In genomic region chr5:74272831-74273545, GRCh38 we compare ENCODE assay signal across 25 cellular contexts.
DNase-seq lines count a peak whose midpoint lies in the region; FAIRE-seq and TF ChIP-seq lines count a peak whose summit lies in the region.
"Had no signal": no experiment of that assay in that cellular context is flagged by ENCODE, and none has a peak within 500 bp of the region (broad histone marks: within the 10 kb centered on the region; RNA-seq: fewer than 3 reads in every experiment).

No MANE protein-coding gene starts in this region.

- in situ Hi-C loops in astrocyte of the spinal cord (cut with HindIII; ENCODE audit: low sequenced_read_pairs) = no loop called here

- FAIRE-seq in HTR-8/SVneo (lab: Jason Lieb, UNC) = peak; percentile 54
- no peak for FAIRE-seq in urothelium cell line (lab: Jason Lieb, UNC)
- FAIRE-seq: GM12892 had no signal

- no peaks in the 10 kb centered on the region for H3K9me3 Mint-ChIP-seq in mesothelial cell of epicardium
- H3K9me3 Mint-ChIP-seq: activated naive CD4-positive, alpha-beta T cell treated with anti-CD3 and anti-CD28 coated beads for 36 hours; activated T-cell treated with anti-CD3 and anti-CD28 coated beads, Interleukin-2, amount 50 U/mL, for 4 hours; T-helper 1 cell treated with Interleukin-12 subunit alpha and Interleukin-12 subunit beta and Interleukin-4 antibody, amounts not matched to agents 30 μg/mL and 1 μg/mL, for 36 hours had no signal

- H3K27me3 ChIP-seq in spleen (replicated peaks in 1 of 7) = no peaks in the 10 kb centered on the region
- H3K27me3 ChIP-seq: gastroesophageal sphincter had no signal

- H3K27ac Mint-ChIP-seq in mesothelial cell of epicardium = peak overlapping the region; percentile 91
- H3K27ac Mint-ChIP-seq: activated naive CD4-positive, alpha-beta T cell treated with anti-CD3 and anti-CD28 coated beads for 36 hours; stimulated activated effector memory CD8-positive, alpha-beta T cell treated with anti-CD3 and anti-CD28 coated beads, Interleukin-12 subunit alpha, Interleukin-12 subunit beta, amount 100 ng/mL, for 72 hours; T-helper 1 cell treated with Interleukin-12 subunit alpha and Interleukin-12 subunit beta and Interleukin-4 antibody, amounts not matched to agents 30 μg/mL and 1 μg/mL, for 36 hours had no signal

- no peak overlapping the region for H3K27ac ChIP-seq in spleen
- H3K27ac ChIP-seq: parathyroid adenoma, thoracic aorta had no signal

- no peak for TF ChIP-seq POLR2A in spleen (IDR thresholded peaks at IDR 0.05)

- no peak for TF ChIP-seq CTCF in astrocyte of the spinal cord (IDR thresholded peaks at IDR 0.05; ENCODE audit: low read depth, low read length)
- no peak for TF ChIP-seq CTCF in mesothelial cell of epicardium (IDR thresholded peaks at IDR 0.05; ENCODE audit: unreplicated experiment)
- TF ChIP-seq CTCF in spleen (IDR thresholded peaks at IDR 0.05 in 8 of 11, conservative IDR thresholded peaks at IDR 0.05 in 3 of 11) = no peak

- no peak overlapping the region for H3K4me3 Mint-ChIP-seq in mesothelial cell of epicardium
- H3K4me3 Mint-ChIP-seq: activated naive CD4-positive, alpha-beta T cell treated with anti-CD3 and anti-CD28 coated beads for 36 hours; activated T-cell treated with anti-CD3 and anti-CD28 coated beads, Interleukin-2, amount 50 U/mL, for 4 hours; stimulated activated effector memory CD8-positive, alpha-beta T cell treated with anti-CD3 and anti-CD28 coated beads, Interleukin-12 subunit alpha, Interleukin-12 subunit beta, amount 100 ng/mL, for 72 hours; T-helper 1 cell treated with Interleukin-12 subunit alpha and Interleukin-12 subunit beta and Interleukin-4 antibody, amounts not matched to agents 30 μg/mL and 1 μg/mL, for 36 hours had no signal

- H3K4me3 ChIP-seq in astrocyte of the spinal cord (ENCODE audit: low read depth, low read length) (no peak overlapping the region), spleen (no peak overlapping the region)
- H3K4me3 ChIP-seq: gastroesophageal sphincter, lung, thoracic aorta had no signal

- intact Hi-C loops in spleen (cut with DNase I; ENCODE audit: low total_unique reads) = no loop called here

- peaks cover 0 to 24% (median 0%) of the 10 kb centered on the region in 6 donors for H3K4me1 ChIP-seq in spleen
- H3K4me1 ChIP-seq: parathyroid adenoma had no signal

- 79 to 89% (median 86%) methylated on average over 8 of the region's 8 CpGs for WGBS in spleen, 5 donors

- H3K36me3 ChIP-seq in spleen = no peaks in the 10 kb centered on the region
- H3K36me3 ChIP-seq: gastroesophageal sphincter, thoracic aorta had no signal

- no peaks in the 10 kb centered on the region for H3K27me3 Mint-ChIP-seq in mesothelial cell of epicardium (ENCODE audit: low read depth)

- no peaks in the 10 kb centered on the region for H3K36me3 Mint-ChIP-seq in mesothelial cell of epicardium
- H3K36me3 Mint-ChIP-seq: stimulated activated effector memory CD8-positive, alpha-beta T cell treated with anti-CD3 and anti-CD28 coated beads, Interleukin-12 subunit alpha, Interleukin-12 subunit beta, amount 100 ng/mL, for 72 hours had no signal

- peaks cover 73% of the 10 kb centered on the region for H3K4me1 Mint-ChIP-seq in mesothelial cell of epicardium
- H3K4me1 Mint-ChIP-seq: stimulated activated effector memory CD8-positive, alpha-beta T cell treated with anti-CD3 and anti-CD28 coated beads, Interleukin-12 subunit alpha, Interleukin-12 subunit beta, amount 100 ng/mL, for 72 hours had no signal

- no peaks in the 10 kb centered on the region for H3K9me3 ChIP-seq in spleen
- H3K9me3 ChIP-seq: gastroesophageal sphincter, thoracic aorta had no signal

- DNase-seq in HTR-8/SVneo (ENCODE audit: insufficient read length, low spot score) (peak; percentile 43), astrocyte of the spinal cord (ENCODE audit: low read depth, low spot score) (peak; percentile 60), mesothelial cell of epicardium (ENCODE audit: low spot score in 2 of 2, unreplicated experiment in 2 of 2) (no peak), urothelium cell line (ENCODE audit: low spot score) (peak; percentile 52), spleen (no peak), NK-92 (lab: John Stamatoyannopoulos, UW; ENCODE audit: unreplicated experiment) (no peak)
- DNase-seq in activated naive CD4-positive, alpha-beta T cell treated with Interleukin-2 at 50 U/mL for 16 hours = no peak
- DNase-seq: activated CD8-positive, alpha-beta memory T cell treated with anti-CD3 and anti-CD28 coated beads for 24 hours; activated naive CD4-positive, alpha-beta T cell treated with anti-CD3 and anti-CD28 coated beads for 36 hours; activated T-cell treated with anti-CD3 and anti-CD28 coated beads, Interleukin-2, amount 50 U/mL, for 4 hours; AML-193; amygdala; cerebellar nuclear complex; DMS79 treated with DMSO at 0.1 percent for 48 hours; NCI-H1930; NCI-H2227 treated with DMSO at 0.1 percent for 48 hours; SIG-M5; stimulated activated CD4-positive, alpha-beta T cell treated with anti-CD3 and anti-CD28 coated beads, Interleukin-1b, Interleukin-23, amount 100 ng/mL, for 48 hours had no signal

Comparison
In these comparisons a context has a peak if more than half of its experiments do, and no peak if none do; other contexts are left out.
1. DNase-seq: peak in HTR-8/SVneo (single experiment), astrocyte of the spinal cord (single experiment) and urothelium cell line (single experiment); none in mesothelial cell of epicardium (0 of 2), spleen (single experiment), NK-92 (single experiment) and activated naive CD4-positive, alpha-beta T cell treated with Interleukin-2 at 50 U/mL for 16 hours (single experiment).